Comparison of ENCODE assay signal across 25 cellular contexts in genomic region chr4:118337954-118338353, GRCh38. TPM values are rescaled to one million over a fixed set of nuclear protein-coding genes. Genes with fewer than 3 reads are reported as not detected.
DNase-seq lines count a peak whose midpoint lies in the region; ATAC-seq and TF ChIP-seq lines count a peak whose summit lies in the region.
"Had no signal": no experiment of that assay in that cellular context is flagged by ENCODE, and none has a peak within 500 bp of the region (broad histone marks: within the 10 kb centered on the region; RNA-seq: fewer than 3 reads in every experiment).

No MANE protein-coding gene starts in this region.

- H3K27ac Mint-ChIP-seq in Calu3 (ENCODE audit: unreplicated experiment): peak overlapping the region; percentile 83
- H3K27ac Mint-ChIP-seq: activated naive CD4-positive, alpha-beta T cell treated with anti-CD3 and anti-CD28 coated beads, Interleukin-2, amount 50 U/mL, for 24 hours; activated T-cell treated with anti-CD3 and anti-CD28 coated beads, Interleukin-2, amount 50 U/mL, for 72 hours; CD4-positive, alpha-beta T cell had no signal

- intact Hi-C loops in Calu3 (cut with micrococcal nuclease; ENCODE audit: unreplicated experiment) (no loop called here), sciatic nerve (cut with DNase I) (no loop called here)

- CTCF ChIA-PET in Calu3 (lab: Charles Lee): no interaction called here

- H4K20me1 ChIP-seq in GM23248 (ENCODE audit: insufficient read depth): no peaks in the 10 kb centered on the region
- H4K20me1 ChIP-seq in fibroblast of lung (ENCODE audit: control insufficient read depth, extremely low read depth, insufficient read depth, low read length): no peaks in the 10 kb centered on the region

- H3K36me3 Mint-ChIP-seq in Calu3 (ENCODE audit: insufficient read depth, unreplicated experiment): peaks cover 4% of the 10 kb centered on the region
- H3K36me3 Mint-ChIP-seq: activated naive CD4-positive, alpha-beta T cell treated with anti-CD3 and anti-CD28 coated beads, Interleukin-2, amount 50 U/mL, for 24 hours had no signal

- DNase-seq in Calu3 (no peak), GM23248 (peak; percentile 56), LHCN-M2 (ENCODE audit: low read depth) (peak; percentile 76), fibroblast of lung (ENCODE audit: low read depth in 2 of 2) (no peak), GDM1 (lab: John Stamatoyannopoulos, UW) (no peak), sciatic nerve (ENCODE audit: low spot score) (no peak)
- DNase-seq: activated CD4-positive, alpha-beta T cell treated with anti-CD3 and anti-CD28 coated beads for 1 hour; activated T-cell treated with anti-CD3 and anti-CD28 coated beads, Interleukin-2, amount 50 U/mL, for 72 hours; CD4-positive, alpha-beta T cell; effector CD4-positive, alpha-beta T cell; KG1; left ventricle myocardium inferior; NCI-H1092 treated with DMSO at 0.1 percent for 48 hours; NCI-H2081; NCI-H510A; small intestine; stimulated activated naive CD4-positive, alpha-beta T cell; T1000; thyroid gland had no signal

- H3K9me3 Mint-ChIP-seq in Calu3 (ENCODE audit: low read depth, unreplicated experiment): no peaks in the 10 kb centered on the region
- H3K9me3 Mint-ChIP-seq: activated naive CD4-positive, alpha-beta T cell treated with anti-CD3 and anti-CD28 coated beads, Interleukin-2, amount 50 U/mL, for 24 hours; activated T-cell treated with anti-CD3 and anti-CD28 coated beads, Interleukin-2, amount 50 U/mL, for 72 hours; CD4-positive, alpha-beta T cell had no signal

- 91 to 93% methylated on average over 4 of the region's 4 CpGs for WGBS in GM23248 (ENCODE audit: low coverage in 1 of 2, low lambda C conversion rate in 2 of 2, missing lambda C conversion rate in 2 of 2), 2 experiments

- H3K9me3 ChIP-seq in GM23248 (ENCODE audit: low read depth) (no peaks in the 10 kb centered on the region), fibroblast of lung (ENCODE audit: control insufficient read depth, insufficient read depth, low read depth, low read length) (no peaks in the 10 kb centered on the region)
- H3K9me3 ChIP-seq: ascending aorta, left ventricle myocardium inferior, prostate gland, thyroid gland had no signal

- no peak overlapping the region for H2AFZ ChIP-seq in GM23248
- no peak overlapping the region for H2AFZ ChIP-seq in fibroblast of lung (ENCODE audit: low read length)

- H3K27me3 ChIP-seq in GM23248 (replicated peaks; ENCODE audit: insufficient read depth) (no peaks in the 10 kb centered on the region), fibroblast of lung (ENCODE audit: control insufficient read depth, insufficient read depth, low read length) (no peaks in the 10 kb centered on the region)
- H3K27me3 ChIP-seq: ascending aorta, thyroid gland had no signal

- in situ Hi-C loops in GM23248 (cut with MboI): no loop called here

- ATAC-seq in GM21423 (IDR thresholded peaks at IDR 0.05; ENCODE audit: unreplicated experiment) (no peak), GM21619 (IDR thresholded peaks at IDR 0.05; ENCODE audit: unreplicated experiment) (no peak), sciatic nerve (no peak)
- ATAC-seq: esophagus mucosa had no signal

- no peaks in the 10 kb centered on the region for H3K27me3 Mint-ChIP-seq in Calu3 (ENCODE audit: unreplicated experiment)

- H3K27ac ChIP-seq in GM23248 (peak overlapping the region; percentile 80), fibroblast of lung (ENCODE audit: insufficient read depth, low read length) (peak overlapping the region; percentile 30)
- H3K27ac ChIP-seq: ascending aorta, left ventricle myocardium inferior, prostate gland, thyroid gland had no signal

- H3K79me2 ChIP-seq in GM23248 (ENCODE audit: insufficient read depth): 0 out of 2 replicates have a peak, but pooled peaks cover 7% of the 10 kb centered on the region
- H3K79me2 ChIP-seq in fibroblast of lung (ENCODE audit: control insufficient read depth, insufficient read depth, low read length): peaks cover 37% of the 10 kb centered on the region

- H3K9me2 ChIP-seq in GM23248 (ENCODE audit: insufficient read depth): no peaks in the 10 kb centered on the region

- TF ChIP-seq CTCF in Calu3 (IDR thresholded peaks at IDR 0.05; ENCODE audit: unreplicated experiment) (no peak), fibroblast of lung (conservative IDR thresholded peaks at IDR 0.05 in 1 of 2, IDR thresholded peaks at IDR 0.05 in 1 of 2; ENCODE audit: low read depth in 1 of 2, low read length in 2 of 2) (no peak)

- H3K4me1 ChIP-seq in GM23248 (ENCODE audit: insufficient read depth) (peaks cover 29% of the 10 kb centered on the region), fibroblast of lung (ENCODE audit: control insufficient read depth, extremely low read depth, insufficient read depth, low read length) (peaks cover 23% of the 10 kb centered on the region)
- H3K4me1 ChIP-seq: ascending aorta, left ventricle myocardium inferior, prostate gland, thyroid gland had no signal

- H3K4me1 Mint-ChIP-seq in Calu3 (ENCODE audit: low read depth, unreplicated experiment): peaks cover 26% of the 10 kb centered on the region
- H3K4me1 Mint-ChIP-seq: activated naive CD4-positive, alpha-beta T cell treated with anti-CD3 and anti-CD28 coated beads, Interleukin-2, amount 50 U/mL, for 24 hours had no signal

- H3K9ac ChIP-seq in GM23248 (no peak overlapping the region), fibroblast of lung (ENCODE audit: insufficient read depth, low read length) (no peak overlapping the region)

- peaks cover 32% of the 10 kb centered on the region for H3F3A ChIP-seq in GM23248 (ENCODE audit: insufficient read depth)

- no peak overlapping the region for H3K4me3 Mint-ChIP-seq in Calu3 (ENCODE audit: low read depth, unreplicated experiment)
- H3K4me3 Mint-ChIP-seq: activated naive CD4-positive, alpha-beta T cell treated with anti-CD3 and anti-CD28 coated beads, Interleukin-2, amount 50 U/mL, for 24 hours; activated T-cell treated with anti-CD3 and anti-CD28 coated beads, Interleukin-2, amount 50 U/mL, for 72 hours; CD4-positive, alpha-beta T cell had no signal

- no TSS peak for BruUV-seq in Calu3 (replicated peaks; lab: Mats Ljungman, UMichigan)

- no peak overlapping the region for H3K4me3 ChIP-seq in GM23248
- H3K4me3 ChIP-seq in fibroblast of lung (replicated peaks in 1 of 4; ENCODE audit: control extremely low read depth in 1 of 4, insufficient read depth in 1 of 4, low read depth in 3 of 4, low read length in 4 of 4): no peak overlapping the region
- H3K4me3 ChIP-seq: ascending aorta, left ventricle myocardium inferior, prostate gland, thyroid gland had no signal

- H3K36me3 ChIP-seq in GM23248 (ENCODE audit: low read depth): no peaks in the 10 kb centered on the region
- H3K36me3 ChIP-seq in fibroblast of lung (ENCODE audit: control insufficient read depth, insufficient read depth, low read length): no peaks in the 10 kb centered on the region
- H3K36me3 ChIP-seq: ascending aorta, left ventricle myocardium inferior, prostate gland, thyroid gland had no signal

- H3K4me2 ChIP-seq in GM23248 (ENCODE audit: unreplicated experiment) (peak overlapping the region; percentile 58), fibroblast of lung (ENCODE audit: extremely low read depth, insufficient read depth, low read length) (no peak overlapping the region)

RNA-seq across cellular contexts. Expression of gene PRSS12, which starts 14.8 kb away (rescaled TPM):
- total RNA-seq in Calu3 (2022): 44.4 and 48.7 TPM in 2 replicates
- total RNA-seq in GM23248 (2014; rRNA removed; shearing (Covaris generic)): 30.0 and 33.6 TPM in 2 replicates
- polyA plus RNA-seq in GM23248 (2016; fragmentation: Nextera tagmentation; extraction: Ambion mirVana): 10.0 and 10.2 TPM in 2 replicates
- total RNA-seq in LHCN-M2 (2014; rRNA removed): 6.6 and 8.2 TPM in 2 replicates
- 3.9 TPM for polyA plus RNA-seq in LHCN-M2 (2012)
- 27.5 and 59.9 TPM in 2 replicates for total RNA-seq in fibroblast of lung
- polyA plus RNA-seq in fibroblast of lung: 104 and 136 TPM in 2 replicates
- 86.9 and 115 TPM in 2 replicates for polyA plus RNA-seq in fibroblast of lung (2012)
- polyA minus RNA-seq in fibroblast of lung (ENCODE audit: low replicate concordance): 22.4 and 47.3 TPM in 2 replicates
- total RNA-seq in sciatic nerve: 1.1 TPM
- total RNA-seq: ascending aorta; CD4-positive, alpha-beta T cell; left ventricle myocardium inferior had no signal

Comparison
In these comparisons a context has a peak if more than half of its experiments do, and no peak if none do; other contexts are left out.
1. DNase-seq: peak in GM23248 (single experiment) and LHCN-M2 (single experiment); none in Calu3 (single experiment), fibroblast of lung (0 of 2), GDM1 (single experiment) and sciatic nerve (single experiment).